ENCODE assay signal across 16 cellular contexts in genomic region chr22:46789992-46790391, GRCh38. TPM values are rescaled to one million over a fixed set of nuclear protein-coding genes. Genes with fewer than 3 reads are reported as not detected.
DNase-seq lines count a peak whose midpoint lies in the region; ATAC-seq, FAIRE-seq and TF ChIP-seq lines count a peak whose summit lies in the region.
"Had no signal": no experiment of that assay in that cellular context is flagged by ENCODE, and none has a peak within 500 bp of the region (broad histone marks: within the 10 kb centered on the region; RNA-seq: fewer than 3 reads in every experiment).

No MANE protein-coding gene starts in this region.

- TF ChIP-seq CTCF in DOHH2 (IDR thresholded peaks at IDR 0.05; ENCODE audit: low read depth, low read length, poor library complexity, severe bottlenecking): no peak

- no peak for ATAC-seq in activated CD4-positive, alpha-beta T cell treated with anti-CD3 and anti-CD28 coated beads for 36 hours
- no peak for ATAC-seq in activated naive CD8-positive, alpha-beta T cell treated with anti-CD3 and anti-CD28 coated beads, Interleukin-2, amount 10 ng/mL, durations not matched to agents 7 days and 5 days (ENCODE audit: low read depth)
- ATAC-seq in natural killer cell treated with Interleukin-12 subunit alpha and Interleukin-12 subunit beta and Interleukin-15 and Interleukin-18, amount 100 ng/mL, for 72 hours: no peak
- ATAC-seq in left lobe of liver: no peak
- no peak for ATAC-seq in HG02973 (IDR thresholded peaks at IDR 0.05; ENCODE audit: unreplicated experiment)
- ATAC-seq: WTC11 had no signal

- peaks cover 22% of the 10 kb centered on the region for H3K36me3 Mint-ChIP-seq in activated CD4-positive, alpha-beta T cell treated with anti-CD3 and anti-CD28 coated beads for 36 hours (ENCODE audit: low read depth)
- peaks cover 24% of the 10 kb centered on the region for H3K36me3 Mint-ChIP-seq in activated naive CD8-positive, alpha-beta T cell treated with anti-CD3 and anti-CD28 coated beads, Interleukin-2, amount 10 ng/mL, durations not matched to agents 7 days and 5 days
- H3K36me3 Mint-ChIP-seq in natural killer cell treated with Interleukin-12 subunit alpha and Interleukin-12 subunit beta and Interleukin-15 and Interleukin-18, amount 100 ng/mL, for 72 hours: no peaks in the 10 kb centered on the region
- H3K36me3 Mint-ChIP-seq: WTC11 had no signal

- peak overlapping the region; percentile 73 for H3K4me3 Mint-ChIP-seq in activated CD4-positive, alpha-beta T cell treated with anti-CD3 and anti-CD28 coated beads for 36 hours
- peak overlapping the region; percentile 85 for H3K4me3 Mint-ChIP-seq in activated naive CD8-positive, alpha-beta T cell treated with anti-CD3 and anti-CD28 coated beads, Interleukin-2, amount 10 ng/mL, durations not matched to agents 7 days and 5 days
- H3K4me3 Mint-ChIP-seq in natural killer cell treated with Interleukin-12 subunit alpha and Interleukin-12 subunit beta and Interleukin-15 and Interleukin-18, amount 100 ng/mL, for 72 hours: peak overlapping the region; percentile 87
- H3K4me3 Mint-ChIP-seq: WTC11 had no signal

- H3K4me2 ChIP-seq in DOHH2 (ENCODE audit: low read length): peak overlapping the region; percentile 12

- intact Hi-C loops in activated CD4-positive, alpha-beta T cell treated with anti-CD3 and anti-CD28 coated beads for 36 hours (cut with DNase I, micrococcal nuclease): no loop called here

- peaks cover 51% of the 10 kb centered on the region for H3K4me1 Mint-ChIP-seq in activated CD4-positive, alpha-beta T cell treated with anti-CD3 and anti-CD28 coated beads for 36 hours
- H3K4me1 Mint-ChIP-seq in activated naive CD8-positive, alpha-beta T cell treated with anti-CD3 and anti-CD28 coated beads, Interleukin-2, amount 10 ng/mL, durations not matched to agents 7 days and 5 days: peaks cover 46% of the 10 kb centered on the region
- H3K4me1 Mint-ChIP-seq in natural killer cell treated with Interleukin-12 subunit alpha and Interleukin-12 subunit beta and Interleukin-15 and Interleukin-18, amount 100 ng/mL, for 72 hours (ENCODE audit: low read depth in 2 of 2): peaks cover 43 to 49% of the 10 kb centered on the region in 2 donors
- H3K4me1 Mint-ChIP-seq: WTC11 had no signal

- H3K9me2 ChIP-seq in DOHH2 (replicated peaks; ENCODE audit: control insufficient read depth, low read length): no peaks in the 10 kb centered on the region

- POLR2A ChIA-PET in activated CD4-positive, alpha-beta T cell treated with anti-CD3 and anti-CD28 coated beads for 36 hours (lab: Charles Lee): interaction anchor here (1.4 kb wide), 1 partner anchor 10 kb away, joined by 3 read pairs; no protein-coding TSS in a partner anchor
- POLR2A ChIA-PET in activated naive CD8-positive, alpha-beta T cell treated with anti-CD3 and anti-CD28 coated beads, Interleukin-2, amount 10 ng/mL, durations not matched to agents 7 days and 5 days (lab: Charles Lee): interaction anchor here (1.5 to 2.3 kb wide), 3 partner anchors 13 to 27 kb away, joined by 7 to 43 read pairs (median 9); partner anchors contain the start of gene TBC1D22A

- peaks cover 100% of the 10 kb centered on the region for H3K79me2 ChIP-seq in DOHH2 (ENCODE audit: control insufficient read depth, low read length)

- DNase-seq in activated CD4-positive, alpha-beta T cell treated with anti-CD3 and anti-CD28 coated beads for 36 hours: no peak
- DNase-seq in activated CD4-positive, alpha-beta T cell treated with anti-CD3 and anti-CD28 coated beads for 4 hours: no peak
- no peak for DNase-seq in activated naive CD8-positive, alpha-beta T cell treated with anti-CD3 and anti-CD28 coated beads, Interleukin-2, amount 10 ng/mL, durations not matched to agents 7 days and 5 days
- no peak for DNase-seq in natural killer cell treated with Interleukin-12 subunit alpha and Interleukin-12 subunit beta and Interleukin-15 and Interleukin-18, amount 100 ng/mL, for 72 hours (ENCODE audit: low spot score)
- DNase-seq in left lobe of liver (ENCODE audit: low spot score): no peak
- no peak for DNase-seq in GM19239 (ENCODE audit: insufficient read length, low spot score)
- DNase-seq: brain microvascular endothelial cell, DMS53, foreskin melanocyte, hypothalamus, mesenchymal stem cell, NCI-H1694, NCI-H774 had no signal

- H3K27ac ChIP-seq in DOHH2 (ENCODE audit: low read depth, low read length): no peak overlapping the region
- H3K27ac ChIP-seq: brain microvascular endothelial cell had no signal

- H3K27me3 ChIP-seq in DOHH2 (ENCODE audit: control insufficient read depth, low read length): no peaks in the 10 kb centered on the region
- H3K27me3 ChIP-seq: brain microvascular endothelial cell had no signal

- H3K4me1 ChIP-seq in DOHH2 (ENCODE audit: control insufficient read depth, low read length): peaks cover 35% of the 10 kb centered on the region

- H3K9me3 ChIP-seq in DOHH2 (ENCODE audit: control insufficient read depth, insufficient read depth, low read length): peaks cover 5% of the 10 kb centered on the region; the same call in 1 of the 2 replicates

- H3K9me3 Mint-ChIP-seq in activated CD4-positive, alpha-beta T cell treated with anti-CD3 and anti-CD28 coated beads for 36 hours (ENCODE audit: low read depth): no peaks in the 10 kb centered on the region
- no peaks in the 10 kb centered on the region for H3K9me3 Mint-ChIP-seq in activated naive CD8-positive, alpha-beta T cell treated with anti-CD3 and anti-CD28 coated beads, Interleukin-2, amount 10 ng/mL, durations not matched to agents 7 days and 5 days
- no peaks in the 10 kb centered on the region for H3K9me3 Mint-ChIP-seq in natural killer cell treated with Interleukin-12 subunit alpha and Interleukin-12 subunit beta and Interleukin-15 and Interleukin-18, amount 100 ng/mL, for 72 hours
- H3K9me3 Mint-ChIP-seq: WTC11 had no signal

- CTCF ChIA-PET in activated CD4-positive, alpha-beta T cell treated with anti-CD3 and anti-CD28 coated beads for 36 hours (lab: Charles Lee): no interaction called here

- H4K20me1 ChIP-seq in DOHH2 (ENCODE audit: control insufficient read depth, insufficient read depth, low read depth, low read length): peaks cover 18% of the 10 kb centered on the region

- H3K27me3 Mint-ChIP-seq in activated CD4-positive, alpha-beta T cell treated with anti-CD3 and anti-CD28 coated beads for 36 hours: no peaks in the 10 kb centered on the region
- no peaks in the 10 kb centered on the region for H3K27me3 Mint-ChIP-seq in activated naive CD8-positive, alpha-beta T cell treated with anti-CD3 and anti-CD28 coated beads, Interleukin-2, amount 10 ng/mL, durations not matched to agents 7 days and 5 days
- no peaks in the 10 kb centered on the region for H3K27me3 Mint-ChIP-seq in natural killer cell treated with Interleukin-12 subunit alpha and Interleukin-12 subunit beta and Interleukin-15 and Interleukin-18, amount 100 ng/mL, for 72 hours

- H3K36me3 ChIP-seq in DOHH2 (ENCODE audit: control insufficient read depth, low read length): peaks cover 79% of the 10 kb centered on the region

- no peak overlapping the region for H3K4me3 ChIP-seq in DOHH2 (ENCODE audit: low read length)

- H3K27ac Mint-ChIP-seq in activated CD4-positive, alpha-beta T cell treated with anti-CD3 and anti-CD28 coated beads for 36 hours: peak overlapping the region; percentile 96
- peak overlapping the region; percentile 99 for H3K27ac Mint-ChIP-seq in activated naive CD8-positive, alpha-beta T cell treated with anti-CD3 and anti-CD28 coated beads, Interleukin-2, amount 10 ng/mL, durations not matched to agents 7 days and 5 days
- peak overlapping the region; percentile 96 to 98 for H3K27ac Mint-ChIP-seq in natural killer cell treated with Interleukin-12 subunit alpha and Interleukin-12 subunit beta and Interleukin-15 and Interleukin-18, amount 100 ng/mL, for 72 hours
- H3K27ac Mint-ChIP-seq: WTC11 had no signal

- no peak for FAIRE-seq in GM19239 (lab: Jason Lieb, UNC)

- no peaks in the 10 kb centered on the region for H3F3A ChIP-seq in DOHH2 (ENCODE audit: control insufficient read depth, insufficient read depth)

RNA-seq across cellular contexts. Expression of gene TBC1D22A, which starts 27.5 kb away (rescaled TPM):
- 10 to 100 TPM; 36.0 to 38.0 TPM for total RNA-seq in activated CD4-positive, alpha-beta T cell treated with anti-CD3 and anti-CD28 coated beads for 36 hours
- 10 to 100 TPM; 47.2 to 49.1 TPM for total RNA-seq in activated naive CD8-positive, alpha-beta T cell treated with anti-CD3 and anti-CD28 coated beads, Interleukin-2, amount 10 ng/mL, durations not matched to agents 7 days and 5 days
- total RNA-seq in natural killer cell treated with Interleukin-12 subunit alpha and Interleukin-12 subunit beta and Interleukin-15 and Interleukin-18, amount 100 ng/mL, for 72 hours: 10 to 100 TPM; 31.9 to 43.4 TPM
- 12.4 TPM for total RNA-seq in left lobe of liver

RNA-seq across cellular contexts. Expression of gene CERK, which starts 51.9 kb away (rescaled TPM):
- total RNA-seq in activated CD4-positive, alpha-beta T cell treated with anti-CD3 and anti-CD28 coated beads for 36 hours: 10 to 100 TPM; 27.0 to 32.8 TPM
- total RNA-seq in activated naive CD8-positive, alpha-beta T cell treated with anti-CD3 and anti-CD28 coated beads, Interleukin-2, amount 10 ng/mL, durations not matched to agents 7 days and 5 days: 10 to 100 TPM; 90.8 to 94.9 TPM
- 10 to 100 TPM; 38.1 to 55.8 TPM for total RNA-seq in natural killer cell treated with Interleukin-12 subunit alpha and Interleukin-12 subunit beta and Interleukin-15 and Interleukin-18, amount 100 ng/mL, for 72 hours
- 22.0 TPM for total RNA-seq in left lobe of liver
